ENCODE assay signal across 20 cellular contexts in genomic region chr14:90439874-90440442, GRCh38. TPM values are rescaled to one million over a fixed set of nuclear protein-coding genes. Genes with fewer than 3 reads are reported as not detected.
DNase-seq lines count a peak whose midpoint lies in the region; ATAC-seq, FAIRE-seq and TF ChIP-seq lines count a peak whose summit lies in the region.
"Had no signal": no experiment of that assay in that cellular context is flagged by ENCODE, and none has a peak within 500 bp of the region (broad histone marks: within the 10 kb centered on the region; RNA-seq: fewer than 3 reads in every experiment).

No MANE protein-coding gene starts in this region.

- H3K4me1 ChIP-seq in HAP-1: peaks cover 2% of the 10 kb centered on the region; the same call in 1 of the 2 replicates
- H3K4me1 ChIP-seq in astrocyte (ENCODE audit: insufficient read depth, low read length): no peaks in the 10 kb centered on the region
- no peaks in the 10 kb centered on the region for H3K4me1 ChIP-seq in MM.1S (ENCODE audit: low read length)

- H3K36me3 ChIP-seq in HAP-1 (replicated peaks) (no peaks in the 10 kb centered on the region), astrocyte (ENCODE audit: insufficient read depth, low read length) (no peaks in the 10 kb centered on the region), MM.1S (replicated peaks; ENCODE audit: insufficient read depth, low read length) (no peaks in the 10 kb centered on the region)
- H3K36me3 ChIP-seq: suprapubic skin had no signal

- H3K4me3 ChIP-seq in HAP-1 (no peak overlapping the region), astrocyte (ENCODE audit: insufficient read depth, low read depth, low read length) (no peak overlapping the region), MM.1S (ENCODE audit: low read length) (no peak overlapping the region)
- H3K4me3 ChIP-seq: psoas muscle, suprapubic skin had no signal

- peak overlapping the region; percentile 62 for H3K27ac Mint-ChIP-seq in astrocyte (ENCODE audit: unreplicated experiment)

- no peak overlapping the region for H3K9ac ChIP-seq in astrocyte (ENCODE audit: low read length)
- H3K9ac ChIP-seq in MM.1S (ENCODE audit: low read length): no peak overlapping the region

- H3K9me2 ChIP-seq in MM.1S (replicated peaks; ENCODE audit: insufficient read depth, low read length): no peaks in the 10 kb centered on the region

- FAIRE-seq in astrocyte (lab: Jason Lieb, UNC): no peak
- FAIRE-seq: endometrium, GM19239 had no signal

- no peaks in the 10 kb centered on the region for H3K4me1 Mint-ChIP-seq in astrocyte (ENCODE audit: low read depth, unreplicated experiment)

- H3F3A ChIP-seq in MM.1S (ENCODE audit: insufficient read depth, low read length): no peaks in the 10 kb centered on the region

- H3K9me3 Mint-ChIP-seq in astrocyte (ENCODE audit: unreplicated experiment): no peaks in the 10 kb centered on the region
- H3K9me3 Mint-ChIP-seq: activated naive CD4-positive, alpha-beta T cell treated with anti-CD3 and anti-CD28 coated beads, Interleukin-2, amount 50 U/mL, for 72 hours had no signal

- H3K27me3 Mint-ChIP-seq in astrocyte (ENCODE audit: low read depth, unreplicated experiment): peaks cover 21% of the 10 kb centered on the region

- no peaks in the 10 kb centered on the region for H3K9me3 ChIP-seq in HAP-1
- H3K9me3 ChIP-seq in astrocyte (ENCODE audit: insufficient read depth, low read depth, low read length): no peaks in the 10 kb centered on the region
- no peaks in the 10 kb centered on the region for H3K9me3 ChIP-seq in MM.1S (replicated peaks; ENCODE audit: insufficient read depth, low read length)
- H3K9me3 ChIP-seq: psoas muscle, suprapubic skin had no signal

- DNase-seq in DMS 273 (lab: John Stamatoyannopoulos, UW; ENCODE audit: unreplicated experiment) (peak; percentile 61), HAP-1 (ENCODE audit: low spot score in 2 of 2) (peak; percentile 24 to 38), astrocyte (ENCODE audit: low read depth) (no peak), islet precursor cell (peak; percentile 93), MM.1S (no peak)
- DNase-seq: activated CD4-positive, alpha-beta T cell treated with anti-CD3 and anti-CD28 coated beads for 4 hours; GF-D8; left colon; NCI-H1092; NCI-H774; psoas muscle had no signal

- no peak overlapping the region for H2AFZ ChIP-seq in astrocyte (ENCODE audit: low read depth, low read length)
- no peak overlapping the region for H2AFZ ChIP-seq in MM.1S (ENCODE audit: low read length)

- H3K4me2 ChIP-seq in astrocyte (ENCODE audit: low read length) (no peak overlapping the region), MM.1S (ENCODE audit: low read depth, low read length) (no peak overlapping the region)

- no peaks in the 10 kb centered on the region for H3K36me3 Mint-ChIP-seq in astrocyte (ENCODE audit: low read depth, unreplicated experiment)
- H3K36me3 Mint-ChIP-seq: activated naive CD4-positive, alpha-beta T cell treated with anti-CD3 and anti-CD28 coated beads, Interleukin-2, amount 50 U/mL, for 72 hours had no signal

- H3K4me3 Mint-ChIP-seq in astrocyte (ENCODE audit: unreplicated experiment): no peak overlapping the region

- H4K20me1 ChIP-seq in astrocyte (ENCODE audit: insufficient read depth, low read length) (no peaks in the 10 kb centered on the region), MM.1S (ENCODE audit: insufficient read depth, low read length) (no peaks in the 10 kb centered on the region)

- H3K79me2 ChIP-seq in astrocyte (ENCODE audit: insufficient read depth, low read length) (no peaks in the 10 kb centered on the region), MM.1S (ENCODE audit: low read length) (no peaks in the 10 kb centered on the region)

- no peak overlapping the region for H3K27ac ChIP-seq in astrocyte (ENCODE audit: low read depth, low read length)
- H3K27ac ChIP-seq in MM.1S (ENCODE audit: low read length): no peak overlapping the region
- H3K27ac ChIP-seq: C4-2B, psoas muscle, suprapubic skin had no signal

- in situ Hi-C loops in HAP-1 (cut with MboI; ENCODE audit: low sequenced_read_pairs): no loop called here

- H3K27me3 ChIP-seq in HAP-1 (ENCODE audit: low read depth) (no peaks in the 10 kb centered on the region), astrocyte (ENCODE audit: insufficient read depth, low read length) (no peaks in the 10 kb centered on the region), MM.1S (replicated peaks; ENCODE audit: insufficient read depth, low read length) (no peaks in the 10 kb centered on the region)
- H3K27me3 ChIP-seq: suprapubic skin had no signal

- no peak for ATAC-seq in GM19328 (IDR thresholded peaks at IDR 0.05; ENCODE audit: unreplicated experiment)
- no peak for ATAC-seq in HG03139 (IDR thresholded peaks at IDR 0.05; ENCODE audit: unreplicated experiment)
- no peak for ATAC-seq in HG02885 (IDR thresholded peaks at IDR 0.05; ENCODE audit: poor library complexity, unreplicated experiment)
- ATAC-seq: activated naive CD4-positive, alpha-beta T cell treated with anti-CD3 and anti-CD28 coated beads, Interleukin-2, amount 50 U/mL, for 72 hours; left colon; psoas muscle; Right ventricle myocardium inferior had no signal

- TF ChIP-seq CTCF in astrocyte (IDR thresholded peaks at IDR 0.05; ENCODE audit: insufficient read depth, low read depth, low read length) (no peak), MM.1S (IDR thresholded peaks at IDR 0.05; ENCODE audit: low read length) (no peak)

RNA-seq across cellular contexts. Expression of gene CALM1, which starts 43.1 kb away (rescaled TPM):
- total RNA-seq in astrocyte: 302 and 347 TPM in 2 replicates

Comparison
In these comparisons a context has a peak if more than half of its experiments do, and no peak if none do; other contexts are left out.
1. DNase-seq: peak in DMS 273 (single experiment), HAP-1 (2 of 2) and islet precursor cell (single experiment); none in astrocyte (single experiment) and MM.1S (single experiment).